8 cellular contexts compared by ENCODE assay signal in the genomic region with DNA sequence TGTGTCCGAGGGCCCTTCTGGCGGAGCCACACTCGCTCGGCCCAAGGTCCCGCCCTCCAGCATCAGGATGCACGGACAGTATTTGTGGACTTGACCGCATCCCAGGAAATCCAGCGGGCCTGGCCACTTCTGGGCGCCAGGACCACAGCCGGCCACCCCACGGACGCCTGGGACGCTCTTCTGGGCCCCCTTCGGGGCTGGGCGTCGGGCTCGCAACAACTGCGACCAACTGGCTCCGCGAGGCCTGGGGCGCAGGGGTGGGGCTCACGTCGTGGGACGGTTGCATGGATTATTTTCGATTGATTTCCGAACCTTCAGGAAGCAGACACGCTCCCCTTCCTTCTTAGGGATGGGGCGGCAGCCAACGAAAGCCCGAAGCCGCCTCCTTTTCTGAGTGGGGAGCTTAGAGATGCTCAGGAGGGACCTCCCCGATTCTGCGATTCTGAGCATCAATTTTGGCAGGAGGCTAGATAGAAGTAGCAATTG. TPM values are rescaled to one million over a fixed set of nuclear protein-coding genes. Genes with fewer than 3 reads are reported as not detected.
A peak's percentile ranks its signal among the peaks of the same experiment; 100 is the strongest.
DNase-seq lines count a peak whose midpoint lies in the region; ATAC-seq, FAIRE-seq and TF ChIP-seq lines count a peak whose summit lies in the region.

No MANE protein-coding gene starts in this region.

- H3K27ac Mint-ChIP-seq in CD8-positive, alpha-beta T cell, result peak overlapping the region; percentile 94

- peak overlapping the region; percentile 83 for H3K27ac ChIP-seq in CD8-positive, alpha-beta T cell (ENCODE audit: low read depth, low read length)
- H3K27ac ChIP-seq in body of pancreas (peak overlapping the region; percentile 58 to 88 (median 77)), kidney (ENCODE audit: low read depth in 2 of 2, low read length in 2 of 2) (peak overlapping the region; percentile 86 to 96)

- peaks cover 18% of the 10 kb centered on the region for H3K4me1 ChIP-seq in CD8-positive, alpha-beta T cell (ENCODE audit: insufficient read depth, low read length)
- peaks cover 19% of the 10 kb centered on the region for H3K4me1 ChIP-seq in body of pancreas
- peaks cover 4% of the 10 kb centered on the region in 2 donors for H3K4me1 ChIP-seq in kidney (ENCODE audit: control insufficient read depth in 1 of 2, insufficient read depth in 1 of 2, low read depth in 1 of 2, low read length in 2 of 2)

- no peak for TF ChIP-seq CTCF in CD8-positive, alpha-beta T cell (IDR thresholded peaks at IDR 0.05)
- TF ChIP-seq CTCF in body of pancreas (IDR thresholded peaks at IDR 0.05) (no peak), kidney (IDR thresholded peaks at IDR 0.05; ENCODE audit: borderline replicate concordance, extremely low read depth, insufficient read depth) (no peak)

- no peaks in the 10 kb centered on the region for H3K9me3 ChIP-seq in CD8-positive, alpha-beta T cell (ENCODE audit: low read length)
- H3K9me3 ChIP-seq in body of pancreas (no peaks in the 10 kb centered on the region), kidney (ENCODE audit: control insufficient read depth in 1 of 2, low read length in 2 of 2) (no peaks in the 10 kb centered on the region)

- no peaks in the 10 kb centered on the region for H3K9me3 Mint-ChIP-seq in CD8-positive, alpha-beta T cell

- H3K27me3 ChIP-seq in CD8-positive, alpha-beta T cell (ENCODE audit: insufficient read depth, low read length), result no peaks in the 10 kb centered on the region
- no peaks in the 10 kb centered on the region for H3K27me3 ChIP-seq in body of pancreas

- H3K4me1 Mint-ChIP-seq in CD8-positive, alpha-beta T cell (ENCODE audit: low read depth), result peaks cover 44% of the 10 kb centered on the region

- ATAC-seq in CD8-positive, alpha-beta T cell, result peak; percentile 21
- peak; percentile 14 for ATAC-seq in GM21825 (IDR thresholded peaks at IDR 0.05; ENCODE audit: unreplicated experiment)
- ATAC-seq in body of pancreas, result peak; percentile 5

- DNase-seq in CD8-positive, alpha-beta T cell, result peak in 5 of 7 experiments; percentile 4 to 55 (median 25)
- DNase-seq in NCI-H69 (lab: John Stamatoyannopoulos, UW) (peak; percentile 47), body of pancreas (peak in 2 of 4 donors; percentile 4 to 22), kidney (peak; percentile 83), NCI-H2171 (lab: John Stamatoyannopoulos, UW) (no peak), AG08395 (ENCODE audit: low spot score) (no peak)
- peak; percentile 48 for DNase-seq in stimulated activated CD8-positive, alpha-beta memory T cell treated with anti-CD3 and anti-CD28 coated beads, Interleukin-4, amount 100 ng/mL, for 48 hours

- WGBS in body of pancreas, 2 donors, result 17 to 25% methylated on average over 17 to 33 of the region's 33 CpGs

- H3K9ac ChIP-seq in kidney (ENCODE audit: low read length in 2 of 2), result peak overlapping the region; percentile 71 to 95

- peaks cover 11% of the 10 kb centered on the region for H3K27me3 Mint-ChIP-seq in CD8-positive, alpha-beta T cell (ENCODE audit: low read depth)

- CTCF ChIA-PET in CD8-positive, alpha-beta T cell (lab: Charles Lee), result interaction anchor here (1.1 kb wide), 1 partner anchor 13 kb away, joined by 4 read pairs; no protein-coding TSS in a partner anchor

- intact Hi-C loops in CD8-positive, alpha-beta T cell (cut with DNase I, micrococcal nuclease), result loop anchor here (1.0 to 10.0 kb wide), 11 partner anchors 14 to 1951 kb away; a partner anchor contains a TSS
- intact Hi-C loops in body of pancreas (cut with DNase I), result no loop called here
- intact Hi-C loops in kidney (cut with DNase I), result no loop called here

- H3K36me3 ChIP-seq in CD8-positive, alpha-beta T cell (ENCODE audit: insufficient read depth, low read length), result peaks cover 3% of the 10 kb centered on the region
- H3K36me3 ChIP-seq in body of pancreas (replicated peaks in 1 of 2; ENCODE audit: insufficient read depth in 1 of 2, low read depth in 2 of 2) (no peaks in the 10 kb centered on the region), kidney (ENCODE audit: control insufficient read depth in 1 of 2, insufficient read depth in 2 of 2, low read length in 2 of 2) (peaks cover 0 to 4% of the 10 kb centered on the region in 2 donors)

- FAIRE-seq in kidney (lab: Jason Lieb, UNC), result no peak

- no peak for TF ChIP-seq POLR2A in body of pancreas (IDR thresholded peaks at IDR 0.05)

- H3K36me3 Mint-ChIP-seq in CD8-positive, alpha-beta T cell, result peaks cover 25% of the 10 kb centered on the region

- POLR2A ChIA-PET in CD8-positive, alpha-beta T cell (lab: Charles Lee), result interaction anchor here (0.6 to 2.1 kb wide), 4 partner anchors 9 to 885 kb away, joined by 4 to 13 read pairs (median 4); a partner anchor contains a TSS

- peak overlapping the region; percentile 95 for H3K4me3 Mint-ChIP-seq in CD8-positive, alpha-beta T cell

- H3K4me3 ChIP-seq in CD8-positive, alpha-beta T cell (ENCODE audit: low read depth, low read length), result peak overlapping the region; percentile 81
- H3K4me3 ChIP-seq in body of pancreas, result peak overlapping the region; percentile 20 to 26
- peak overlapping the region; percentile 85 to 95 for H3K4me3 ChIP-seq in kidney (ENCODE audit: low read length in 2 of 2)

RNA-seq across cellular contexts. Expression of a gene that starts 0.5 kb away (rescaled TPM):
- 10 to 100 TPM; 73.2 to 78.9 TPM for total RNA-seq in CD8-positive, alpha-beta T cell
- total RNA-seq in body of pancreas (10 to 100 TPM; 22.7 to 30.9 TPM), kidney (39.1 TPM)
- polyA plus RNA-seq in kidney (ENCODE audit: insufficient read depth, low read depth, low replicate concordance), result 13.0 TPM

RNA-seq across cellular contexts. Expression of a gene that starts 13.6 kb away (rescaled TPM):
- 10 to 100 TPM; 41.9 to 44.4 TPM for total RNA-seq in CD8-positive, alpha-beta T cell
- 10 to 100 TPM; 11.2 to 13.2 TPM for total RNA-seq in body of pancreas
- total RNA-seq in kidney, result 21.4 TPM
- 9.4 TPM for polyA plus RNA-seq in kidney (ENCODE audit: insufficient read depth, low read depth, low replicate concordance)

Comparison
In these comparisons a context has a peak if more than half of its experiments do, and no peak if none do; other contexts are left out.
1. DNase-seq: peak in CD8-positive, alpha-beta T cell (5 of 7), NCI-H69 (single experiment), kidney (single experiment) and stimulated activated CD8-positive, alpha-beta memory T cell treated with anti-CD3 and anti-CD28 coated beads, Interleukin-4, amount 100 ng/mL, for 48 hours (single experiment); none in NCI-H2171 (single experiment) and AG08395 (single experiment).
2. H3K4me3 ChIP-seq: peak in every context shown above with its lines; median percentile 90 in kidney; 81 in CD8-positive, alpha-beta T cell; 23 in body of pancreas.
3. intact Hi-C loops: an anchor here in CD8-positive, alpha-beta T cell (1.0 to 10.0 kb wide); none called in body of pancreas and kidney.
4. Peak in every context shown above with its lines, with median percentiles within 50 percentile points of each other: ATAC-seq and H3K27ac ChIP-seq.